Comparison of ENCODE assay signal across 12 cellular contexts in the genomic region with DNA sequence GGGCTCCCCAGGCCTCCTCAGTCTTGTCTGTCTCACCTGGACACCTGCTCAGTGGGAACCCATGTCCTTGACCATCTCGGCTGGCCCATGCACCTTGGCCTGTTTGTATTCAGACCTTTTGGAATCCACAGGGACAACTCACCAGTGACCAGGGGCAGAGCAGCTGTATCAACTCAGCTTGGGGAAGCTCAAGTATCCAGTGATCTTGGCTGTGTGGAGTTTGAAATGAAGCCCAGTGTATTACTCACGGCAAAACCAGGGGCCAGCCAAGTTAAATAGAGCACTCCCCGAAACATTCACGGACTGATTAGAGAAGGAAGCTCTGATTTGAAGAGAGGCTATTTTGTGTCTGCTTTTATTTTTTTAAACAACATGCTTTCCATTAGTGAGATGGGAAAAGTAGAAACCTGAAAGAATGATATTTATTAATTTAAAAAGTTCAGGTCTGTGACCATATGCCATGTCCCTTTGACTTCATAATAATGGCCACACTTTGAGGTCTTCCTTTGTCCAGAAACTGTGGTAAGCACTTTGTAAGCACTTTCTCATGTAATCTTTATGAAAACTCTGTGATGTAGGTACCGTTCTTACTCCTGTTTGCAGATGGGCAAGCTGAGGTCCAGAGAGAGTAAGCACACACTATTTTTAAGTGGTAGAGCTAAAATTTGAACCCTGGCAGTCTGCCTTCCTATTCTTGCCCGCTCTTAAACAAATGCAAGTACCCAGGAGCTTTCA.
DNase-seq lines count a peak whose midpoint lies in the region; ATAC-seq and TF ChIP-seq lines count a peak whose summit lies in the region.
"Had no signal": no experiment of that assay in that cellular context is flagged by ENCODE, and none has a peak within 500 bp of the region (broad histone marks: within the 10 kb centered on the region; RNA-seq: fewer than 3 reads in every experiment).

No MANE protein-coding gene starts in this region.

- TF ChIP-seq CTCF in left ventricle myocardium inferior (IDR thresholded peaks at IDR 0.05; ENCODE audit: borderline replicate concordance), result no peak
- TF ChIP-seq CTCF in sigmoid colon (IDR thresholded peaks at IDR 0.05), result no peak

- CTCF ChIA-PET in CD4-positive, alpha-beta memory T cell (lab: Charles Lee; ENCODE audit: partially characterized antibody), result no interaction called here

- 38 to 61% methylated on average over 6 of the region's 6 CpGs for WGBS in sigmoid colon, 2 donors

- POLR2A ChIA-PET in CD4-positive, alpha-beta memory T cell (lab: Charles Lee; ENCODE audit: partially characterized antibody), result no interaction called here

- intact Hi-C loops in left ventricle myocardium inferior (cut with micrococcal nuclease) (no loop called here), sigmoid colon (cut with DNase I) (loop anchor here (5.0 kb wide), 1 partner anchor 58 kb away; no protein-coding TSS in a partner anchor)
- intact Hi-C loops in CD4-positive, alpha-beta memory T cell (cut with micrococcal nuclease), result no loop called here

- peaks cover 0 to 7% (median 2%) of the 10 kb centered on the region in 8 donors for H3K9me3 Mint-ChIP-seq in CD4-positive, alpha-beta memory T cell

- H3K27ac Mint-ChIP-seq in CD4-positive, alpha-beta memory T cell, result no peak overlapping the region
- H3K27ac Mint-ChIP-seq: naive thymus-derived CD4-positive, alpha-beta T cell had no signal

- H3K9me3 ChIP-seq in left ventricle myocardium inferior (replicated peaks) (no peaks in the 10 kb centered on the region), sigmoid colon (no peaks in the 10 kb centered on the region)
- H3K9me3 ChIP-seq in CD4-positive, alpha-beta memory T cell (ENCODE audit: control insufficient read depth in 1 of 2, low read length in 2 of 2), result no peaks in the 10 kb centered on the region
- H3K9me3 ChIP-seq: SJSA1 had no signal

- H3K27me3 ChIP-seq in left ventricle myocardium inferior (ENCODE audit: low read depth) (no peaks in the 10 kb centered on the region), sigmoid colon (no peaks in the 10 kb centered on the region)
- H3K27me3 ChIP-seq in CD4-positive, alpha-beta memory T cell (ENCODE audit: insufficient read depth, low read length), result no peaks in the 10 kb centered on the region
- H3K27me3 ChIP-seq: SJSA1 had no signal

- H3K36me3 ChIP-seq in left ventricle myocardium inferior (no peaks in the 10 kb centered on the region), sigmoid colon (no peaks in the 10 kb centered on the region)
- no peaks in the 10 kb centered on the region for H3K36me3 ChIP-seq in CD4-positive, alpha-beta memory T cell (ENCODE audit: insufficient read depth, low read length)
- H3K36me3 ChIP-seq: SJSA1 had no signal

- H3K4me3 Mint-ChIP-seq in CD4-positive, alpha-beta memory T cell, result no peak overlapping the region
- H3K4me3 Mint-ChIP-seq: naive thymus-derived CD4-positive, alpha-beta T cell had no signal

- no peak for TF ChIP-seq EP300 in sigmoid colon (IDR thresholded peaks at IDR 0.05)

- H3K4me3 ChIP-seq in left ventricle myocardium inferior (no peak overlapping the region), sigmoid colon (no peak overlapping the region)
- H3K4me3 ChIP-seq in CD4-positive, alpha-beta memory T cell (ENCODE audit: low read length in 2 of 2), result no peak overlapping the region
- H3K4me3 ChIP-seq: SJSA1 had no signal

- H3K36me3 Mint-ChIP-seq in CD4-positive, alpha-beta memory T cell, result no peaks in the 10 kb centered on the region
- H3K36me3 Mint-ChIP-seq: naive thymus-derived CD4-positive, alpha-beta T cell had no signal

- no peak for TF ChIP-seq POLR2A in sigmoid colon (IDR thresholded peaks at IDR 0.05)

- ATAC-seq in GM21825 (IDR thresholded peaks at IDR 0.05; ENCODE audit: unreplicated experiment), result no peak
- ATAC-seq in GM19035 (IDR thresholded peaks at IDR 0.05; ENCODE audit: unreplicated experiment), result no peak
- ATAC-seq: naive thymus-derived CD4-positive, alpha-beta T cell had no signal

- peak overlapping the region; percentile 65 for H3K27ac ChIP-seq in left ventricle myocardium inferior (replicated peaks)
- peak overlapping the region; percentile 8 to 82 (median 77) for H3K27ac ChIP-seq in sigmoid colon
- no peak overlapping the region for H3K27ac ChIP-seq in CD4-positive, alpha-beta memory T cell (ENCODE audit: low read depth, low read length)
- H3K27ac ChIP-seq: SJSA1 had no signal

- no peaks in the 10 kb centered on the region for H3K27me3 Mint-ChIP-seq in CD4-positive, alpha-beta memory T cell

- H3K4me1 Mint-ChIP-seq in CD4-positive, alpha-beta memory T cell, result no peaks in the 10 kb centered on the region
- H3K4me1 Mint-ChIP-seq: naive thymus-derived CD4-positive, alpha-beta T cell had no signal

- H3K4me1 ChIP-seq in left ventricle myocardium inferior (peaks cover 18% of the 10 kb centered on the region), sigmoid colon (peaks cover 0 to 47% (median 32%) of the 10 kb centered on the region in 4 donors)
- H3K4me1 ChIP-seq in CD4-positive, alpha-beta memory T cell (ENCODE audit: insufficient read depth, low read length), result no peaks in the 10 kb centered on the region
- H3K4me1 ChIP-seq: SJSA1 had no signal

- peak; percentile 59 for DNase-seq in ELR (ENCODE audit: low read depth)
- DNase-seq in amniotic stem cell (lab: John Stamatoyannopoulos, UW), result peak; percentile 92
- peak; percentile 47 for DNase-seq in left ventricle myocardium inferior
- peak; percentile 89 for DNase-seq in sigmoid colon
- DNase-seq in CD4-positive, alpha-beta memory T cell, result no peak
- DNase-seq in HT-29 (ENCODE audit: low spot score), result no peak
- DNase-seq: effector CD4-positive, alpha-beta T cell; MM.1S; naive thymus-derived CD4-positive, alpha-beta T cell had no signal

Comparison
In these comparisons a context has a peak if more than half of its experiments do, and no peak if none do; other contexts are left out.
1. DNase-seq: peak in ELR (single experiment), amniotic stem cell (single experiment), left ventricle myocardium inferior (single experiment) and sigmoid colon (single experiment); none in CD4-positive, alpha-beta memory T cell (0 of 5) and HT-29 (single experiment).